ENCODE assay signal across 34 cellular contexts in genomic region chr19:14053032-14053431, GRCh38. TPM values are rescaled to one million over a fixed set of nuclear protein-coding genes. Genes with fewer than 3 reads are reported as not detected.
"Had no signal": no experiment of that assay in that cellular context is flagged by ENCODE, and none has a peak within 500 bp of the region (broad histone marks: within the 10 kb centered on the region; RNA-seq: fewer than 3 reads in every experiment).

No MANE protein-coding gene starts in this region.

- FAIRE-seq: kidney had no signal

- DNase-seq: activated B cell treated with CpG ODN at 0.5 μM for 24 hours; activated CD4-positive, alpha-beta T cell treated with anti-CD3 and anti-CD28 coated beads, Interleukin-2, amount 50 U/mL, for 4 hours; activated naive CD4-positive, alpha-beta T cell; activated T-cell treated with anti-CD3 and anti-CD28 coated beads for 4 hours; activated T-cell treated with anti-CD3 and anti-CD28 coated beads, Interleukin-2, amount 50 U/mL, for 72 hours; central memory CD4-positive, alpha-beta T cell; endodermal cell; foreskin keratinocyte; heart left ventricle; hypothalamus; immature natural killer cell; kidney; left colon; mammary epithelial cell; ovary; stimulated activated CD4-positive, alpha-beta T cell treated with anti-CD3 and anti-CD28 coated beads, Interleukin-12 subunit alpha, Interleukin-12 subunit beta, amount 100 ng/mL, for 4 hours; stimulated activated CD4-positive, alpha-beta T cell treated with anti-CD3 and anti-CD28 coated beads, Interleukin-4, amount 100 ng/mL, for 1 hour; stimulated activated naive CD8-positive, alpha-beta T cell treated with anti-CD3 and anti-CD28 coated beads, Interleukin-15, amount 100 ng/mL, for 72 hours; substantia nigra had no signal

- H3K4me1 Mint-ChIP-seq: endodermal cell, nephron had no signal

- H3K27ac ChIP-seq: breast epithelium, foreskin keratinocyte, heart left ventricle, neutrophil, ovary, skin epidermis, upper lobe of left lung, vagina had no signal

- H3K9me3 ChIP-seq: neutrophil, ovary, upper lobe of left lung, vagina had no signal

- H3K4me3 ChIP-seq: breast epithelium, heart left ventricle, ovary, skin epidermis, upper lobe of left lung, vagina had no signal

- H3K27me3 ChIP-seq: breast epithelium, ovary, vagina had no signal

- H3K4me1 ChIP-seq: foreskin keratinocyte had no signal

- H3K27ac Mint-ChIP-seq: activated B cell treated with CpG ODN at 0.5 μM for 24 hours; activated T-cell treated with anti-CD3 and anti-CD28 coated beads, Interleukin-2, amount 50 U/mL, for 72 hours; dendritic cell treated with granulocyte-macrophage colony-stimulating factor and Interleukin-4, amounts not matched to agents 40 ng/mL and 50 ng/mL, for 4 days; endodermal cell; nephron; progenitor cell of endocrine pancreas; T-helper 2 cell treated with Interferon-gamma antibody and Interleukin-4, amounts not matched to agents 5 μg/mL and 100 μg/mL, for 36 hours had no signal

- ATAC-seq: activated T-cell treated with anti-CD3 and anti-CD28 coated beads, Interleukin-2, amount 50 U/mL, for 72 hours; foreskin keratinocyte; heart left ventricle; left colon; sciatic nerve; stimulated activated naive CD8-positive, alpha-beta T cell treated with anti-CD3 and anti-CD28 coated beads, Interleukin-15, amount 100 ng/mL, for 72 hours had no signal

- H3K4me3 Mint-ChIP-seq: activated B cell treated with CpG ODN at 0.5 μM for 24 hours; activated T-cell treated with anti-CD3 and anti-CD28 coated beads, Interleukin-2, amount 50 U/mL, for 72 hours; dendritic cell treated with granulocyte-macrophage colony-stimulating factor and Interleukin-4, amounts not matched to agents 40 ng/mL and 50 ng/mL, for 4 days; endodermal cell; immature natural killer cell; nephron; stimulated activated naive CD8-positive, alpha-beta T cell treated with anti-CD3 and anti-CD28 coated beads, Interleukin-15, amount 100 ng/mL, for 72 hours; T-helper 2 cell treated with Interferon-gamma antibody and Interleukin-4, amounts not matched to agents 5 μg/mL and 100 μg/mL, for 36 hours had no signal

- H3K9me3 Mint-ChIP-seq: activated B cell treated with CpG ODN at 0.5 μM for 24 hours; activated T-cell treated with anti-CD3 and anti-CD28 coated beads, Interleukin-2, amount 50 U/mL, for 72 hours; dendritic cell treated with granulocyte-macrophage colony-stimulating factor and Interleukin-4, amounts not matched to agents 40 ng/mL and 50 ng/mL, for 4 days; immature natural killer cell; T-helper 2 cell treated with Interferon-gamma antibody and Interleukin-4, amounts not matched to agents 5 μg/mL and 100 μg/mL, for 36 hours had no signal

- H3K36me3 ChIP-seq: breast epithelium, neutrophil, ovary, vagina had no signal

RNA-seq across cellular contexts. Expression of gene PALM3, which starts 8.8 kb away (rescaled TPM):
- total RNA-seq: activated B cell treated with CpG ODN at 0.5 μM for 24 hours; activated naive CD4-positive, alpha-beta T cell treated with anti-CD3 and anti-CD28 coated beads, Interleukin-2, amount 50 U/mL, for 72 hours; foreskin keratinocyte; mammary epithelial cell had no signal
- polyA plus RNA-seq: immature natural killer cell, mammary epithelial cell had no signal

RNA-seq across cellular contexts. Expression of gene RLN3, which starts 25.1 kb away (rescaled TPM):
- total RNA-seq: activated B cell treated with CpG ODN at 0.5 μM for 24 hours; activated naive CD4-positive, alpha-beta T cell treated with anti-CD3 and anti-CD28 coated beads, Interleukin-2, amount 50 U/mL, for 72 hours; activated T-cell treated with anti-CD3 and anti-CD28 coated beads, Interleukin-2, amount 50 U/mL, for 72 hours; breast epithelium; endodermal cell; esophagus mucosa; foreskin keratinocyte; heart left ventricle; kidney; left colon; liver; mammary epithelial cell; mucosa of gallbladder; ovary; progenitor cell of endocrine pancreas; renal cortical epithelial cell; sciatic nerve; vagina had no signal
- polyA plus RNA-seq: foreskin keratinocyte, heart left ventricle, immature natural killer cell, liver, mammary epithelial cell, ovary had no signal

RNA-seq across cellular contexts. Expression of gene C19orf67, which starts 32.6 kb away (rescaled TPM):
- total RNA-seq: activated B cell treated with CpG ODN at 0.5 μM for 24 hours; activated naive CD4-positive, alpha-beta T cell treated with anti-CD3 and anti-CD28 coated beads, Interleukin-2, amount 50 U/mL, for 72 hours; activated T-cell treated with anti-CD3 and anti-CD28 coated beads, Interleukin-2, amount 50 U/mL, for 72 hours; breast epithelium; foreskin keratinocyte; heart left ventricle; kidney; mammary epithelial cell; mucosa of gallbladder; ovary; renal cortical epithelial cell; sciatic nerve; vagina had no signal
- polyA plus RNA-seq: foreskin keratinocyte, heart left ventricle, immature natural killer cell, liver, mammary epithelial cell had no signal
